Comparison of ENCODE assay signal across 15 cellular contexts in genomic region chr13:114008964-114009589, GRCh38. TPM values are rescaled to one million over a fixed set of nuclear protein-coding genes. Genes with fewer than 3 reads are reported as not detected.
"Had no signal": no experiment of that assay in that cellular context is flagged by ENCODE, and none has a peak within 500 bp of the region (broad histone marks: within the 10 kb centered on the region; RNA-seq: fewer than 3 reads in every experiment).

No MANE protein-coding gene starts in this region.

- H3K9me3 ChIP-seq: body of pancreas, esophagus squamous epithelium, neutrophil, transverse colon had no signal

- H3K27me3 ChIP-seq: body of pancreas, dorsolateral prefrontal cortex, neutrophil, transverse colon had no signal

- H3K4me3 ChIP-seq: body of pancreas, dorsolateral prefrontal cortex, esophagus squamous epithelium, transverse colon had no signal

- H3K27ac ChIP-seq: body of pancreas, dorsolateral prefrontal cortex, esophagus squamous epithelium, neutrophil, transverse colon had no signal

- H3K4me1 ChIP-seq: body of pancreas, esophagus squamous epithelium, transverse colon had no signal

- DNase-seq: activated CD4-positive, alpha-beta T cell treated with anti-CD3 and anti-CD28 coated beads, Interleukin-2, amount 50 U/mL, for 1 hour; activated CD4-positive, CD25-positive, alpha-beta regulatory T cell; activated CD8-positive, alpha-beta memory T cell treated with anti-CD3 and anti-CD28 coated beads, Interleukin-2, amount 10 ng/mL, durations not matched to agents 7 days and 5 days; activated T-cell treated with anti-CD3 and anti-CD28 coated beads, Interleukin-2, amount 50 U/mL, for 4 hours; esophagus squamous epithelium; foreskin fibroblast; mesendoderm; stimulated activated CD4-positive, alpha-beta T cell treated with anti-CD3 and anti-CD28 coated beads, Interleukin-1b, Interleukin-23, amount 100 ng/mL, for 48 hours; stimulated activated naive B cell treated with anti-CD40 and anti-IgM and Interleukin-4, amounts not matched to agents 10 μg/mL and 1 μg/mL and 100 μg/mL, for 72 hours; T-helper 17 cell; transverse colon had no signal

- ATAC-seq: activated CD8-positive, alpha-beta memory T cell treated with anti-CD3 and anti-CD28 coated beads, Interleukin-2, amount 10 ng/mL, durations not matched to agents 7 days and 5 days; activated T-cell treated with anti-CD3 and anti-CD28 coated beads, Interleukin-2, amount 50 U/mL, for 4 hours; body of pancreas; left lobe of liver; stimulated activated naive B cell treated with anti-CD40 and anti-IgM and Interleukin-4, amounts not matched to agents 10 μg/mL and 1 μg/mL and 100 μg/mL, for 72 hours; T-helper 17 cell had no signal

RNA-seq across cellular contexts. Expression of gene C13orf46, which starts 35.2 kb away (rescaled TPM):
- total RNA-seq: esophagus squamous epithelium had no signal
